In genomic region chr11:61480936-61481335, GRCh38 we compare ENCODE assay signal across 11 cellular contexts. TPM values are rescaled to one million over a fixed set of nuclear protein-coding genes. Genes with fewer than 3 reads are reported as not detected.
DNase-seq lines count a peak whose midpoint lies in the region; ATAC-seq and TF ChIP-seq lines count a peak whose summit lies in the region.
"Had no signal": no experiment of that assay in that cellular context is flagged by ENCODE, and none has a peak within 500 bp of the region (broad histone marks: within the 10 kb centered on the region; RNA-seq: fewer than 3 reads in every experiment).

No MANE protein-coding gene starts in this region.

- DNase-seq in Calu3 (peak; percentile 67), NAMALWA (ENCODE audit: low spot score) (peak; percentile 60), SHP77 treated with DMSO at 0.1 percent for 48 hours (lab: John Stamatoyannopoulos, UW) (peak; percentile 28), NOMO-1 treated with DMSO at 0.1 percent for 48 hours (lab: John Stamatoyannopoulos, UW; ENCODE audit: unreplicated experiment) (no peak)
- DNase-seq in activated T-helper 2 cell treated with anti-CD3 and anti-CD28 coated beads, Interferon-gamma antibody, Interleukin-2, Interleukin-4, amounts not matched to agents 10 μg/mL and 5 μg/mL and 100 μg/mL, durations not matched to agents 14 hours and 24 hours and 36 hours (ENCODE audit: low spot score) = no peak
- DNase-seq: activated T-cell treated with anti-CD3 and anti-CD28 coated beads, Interleukin-2, amount 50 U/mL, for 1 hour had no signal

- H3K27me3 ChIP-seq in iPS-18a (ENCODE audit: control insufficient read depth, insufficient read depth, low read length) = no peaks in the 10 kb centered on the region

- no peak for TF ChIP-seq CTCF in Calu3 (IDR thresholded peaks at IDR 0.05; ENCODE audit: unreplicated experiment)

- BruUV-seq in Calu3 (replicated peaks; lab: Mats Ljungman, UMichigan) = no TSS peak

- peak overlapping the region; percentile 18 for H3K27ac ChIP-seq in iPS-18a (ENCODE audit: low read length)
- H3K27ac ChIP-seq: SJSA1, thoracic aorta had no signal

- CTCF ChIA-PET in Calu3 (lab: Charles Lee) = interaction anchor here (0.7 kb wide), 1 partner anchor 36 kb away, joined by 4 read pairs; no protein-coding TSS in a partner anchor

- intact Hi-C loops in Calu3 (cut with micrococcal nuclease; ENCODE audit: unreplicated experiment) = no loop called here
- intact Hi-C loops in activated T-helper 2 cell treated with anti-CD3 and anti-CD28 coated beads, Interferon-gamma antibody, Interleukin-2, Interleukin-4, amounts not matched to agents 10 μg/mL and 5 μg/mL and 100 μg/mL, durations not matched to agents 14 hours and 24 hours and 36 hours (cut with micrococcal nuclease) = no loop called here

- H3K4me1 Mint-ChIP-seq in Calu3 (ENCODE audit: low read depth, unreplicated experiment) = peaks cover 21% of the 10 kb centered on the region
- peaks cover 3% of the 10 kb centered on the region for H3K4me1 Mint-ChIP-seq in activated T-helper 2 cell treated with anti-CD3 and anti-CD28 coated beads, Interferon-gamma antibody, Interleukin-2, Interleukin-4, amounts not matched to agents 10 μg/mL and 5 μg/mL and 100 μg/mL, durations not matched to agents 14 hours and 24 hours and 36 hours (ENCODE audit: low read depth)

- H3K9ac ChIP-seq in iPS-18a (ENCODE audit: low read length) = peak overlapping the region; percentile 35

- H3K9me3 Mint-ChIP-seq in Calu3 (ENCODE audit: low read depth, unreplicated experiment) = no peaks in the 10 kb centered on the region
- no peaks in the 10 kb centered on the region for H3K9me3 Mint-ChIP-seq in activated T-helper 2 cell treated with anti-CD3 and anti-CD28 coated beads, Interferon-gamma antibody, Interleukin-2, Interleukin-4, amounts not matched to agents 10 μg/mL and 5 μg/mL and 100 μg/mL, durations not matched to agents 14 hours and 24 hours and 36 hours

- no peaks in the 10 kb centered on the region for H3K36me3 ChIP-seq in iPS-18a (ENCODE audit: control insufficient read depth, low read depth, low read length)
- H3K36me3 ChIP-seq: SJSA1, thoracic aorta had no signal

- H3K27ac Mint-ChIP-seq in Calu3 (ENCODE audit: unreplicated experiment) = no peak overlapping the region
- no peak overlapping the region for H3K27ac Mint-ChIP-seq in activated T-helper 2 cell treated with anti-CD3 and anti-CD28 coated beads, Interferon-gamma antibody, Interleukin-2, Interleukin-4, amounts not matched to agents 10 μg/mL and 5 μg/mL and 100 μg/mL, durations not matched to agents 14 hours and 24 hours and 36 hours

- peaks cover 6% of the 10 kb centered on the region for H3K4me1 ChIP-seq in iPS-18a (ENCODE audit: control insufficient read depth, low read depth, low read length)

- no peak overlapping the region for H3K4me3 ChIP-seq in iPS-18a (ENCODE audit: low read length)
- H3K4me3 ChIP-seq: SJSA1, thoracic aorta had no signal

- H3K27me3 Mint-ChIP-seq in Calu3 (ENCODE audit: unreplicated experiment) = peaks cover 29% of the 10 kb centered on the region
- H3K27me3 Mint-ChIP-seq in activated T-helper 2 cell treated with anti-CD3 and anti-CD28 coated beads, Interferon-gamma antibody, Interleukin-2, Interleukin-4, amounts not matched to agents 10 μg/mL and 5 μg/mL and 100 μg/mL, durations not matched to agents 14 hours and 24 hours and 36 hours (ENCODE audit: low read depth) = no peaks in the 10 kb centered on the region

- no peaks in the 10 kb centered on the region for H3K36me3 Mint-ChIP-seq in Calu3 (ENCODE audit: insufficient read depth, unreplicated experiment)
- H3K36me3 Mint-ChIP-seq in activated T-helper 2 cell treated with anti-CD3 and anti-CD28 coated beads, Interferon-gamma antibody, Interleukin-2, Interleukin-4, amounts not matched to agents 10 μg/mL and 5 μg/mL and 100 μg/mL, durations not matched to agents 14 hours and 24 hours and 36 hours (ENCODE audit: low read depth) = no peaks in the 10 kb centered on the region

- ATAC-seq in GM18867 (IDR thresholded peaks at IDR 0.05; ENCODE audit: unreplicated experiment) (no peak), GM21515 (IDR thresholded peaks at IDR 0.05; ENCODE audit: unreplicated experiment) (no peak)

- H3K9me3 ChIP-seq in iPS-18a (ENCODE audit: control insufficient read depth, low read depth, low read length) = no peaks in the 10 kb centered on the region
- H3K9me3 ChIP-seq: SJSA1, thoracic aorta had no signal

- H3K4me3 Mint-ChIP-seq in Calu3 (ENCODE audit: low read depth, unreplicated experiment) = no peak overlapping the region
- no peak overlapping the region for H3K4me3 Mint-ChIP-seq in activated T-helper 2 cell treated with anti-CD3 and anti-CD28 coated beads, Interferon-gamma antibody, Interleukin-2, Interleukin-4, amounts not matched to agents 10 μg/mL and 5 μg/mL and 100 μg/mL, durations not matched to agents 14 hours and 24 hours and 36 hours (ENCODE audit: low read depth)

RNA-seq across cellular contexts. Expression of gene LRRC10B, which starts 27.6 kb away (rescaled TPM):
- total RNA-seq in Calu3 (2022) = not detected in 2 replicates
- total RNA-seq in activated T-helper 2 cell treated with anti-CD3 and anti-CD28 coated beads, Interferon-gamma antibody, Interleukin-2, Interleukin-4, amounts not matched to agents 10 μg/mL and 5 μg/mL and 100 μg/mL, durations not matched to agents 14 hours and 24 hours and 36 hours = 0.07 and 0.11 TPM in 2 replicates
- total RNA-seq: SJSA1 had no signal

RNA-seq across cellular contexts. Expression of gene SDHAF2, which starts 51.0 kb away (rescaled TPM):
- 41.9 and 42.1 TPM in 2 replicates for total RNA-seq in Calu3 (2022)
- total RNA-seq in activated T-helper 2 cell treated with anti-CD3 and anti-CD28 coated beads, Interferon-gamma antibody, Interleukin-2, Interleukin-4, amounts not matched to agents 10 μg/mL and 5 μg/mL and 100 μg/mL, durations not matched to agents 14 hours and 24 hours and 36 hours = 41.6 and 46.4 TPM in 2 replicates

RNA-seq across cellular contexts. Expression of gene CPSF7, which starts 51.2 kb away (rescaled TPM):
- total RNA-seq in Calu3 (2022) = 86.6 and 96.3 TPM in 2 replicates
- 123 and 135 TPM in 2 replicates for total RNA-seq in activated T-helper 2 cell treated with anti-CD3 and anti-CD28 coated beads, Interferon-gamma antibody, Interleukin-2, Interleukin-4, amounts not matched to agents 10 μg/mL and 5 μg/mL and 100 μg/mL, durations not matched to agents 14 hours and 24 hours and 36 hours

Comparison
In these comparisons a context has a peak if more than half of its experiments do, and no peak if none do; other contexts are left out.
1. DNase-seq: peak in Calu3 (single experiment), NAMALWA (single experiment) and SHP77 treated with DMSO at 0.1 percent for 48 hours (single experiment); none in NOMO-1 treated with DMSO at 0.1 percent for 48 hours (single experiment) and activated T-helper 2 cell treated with anti-CD3 and anti-CD28 coated beads, Interferon-gamma antibody, Interleukin-2, Interleukin-4, amounts not matched to agents 10 μg/mL and 5 μg/mL and 100 μg/mL, durations not matched to agents 14 hours and 24 hours and 36 hours (single experiment).